Comparison of ENCODE assay signal across 23 cellular contexts in the genomic region with DNA sequence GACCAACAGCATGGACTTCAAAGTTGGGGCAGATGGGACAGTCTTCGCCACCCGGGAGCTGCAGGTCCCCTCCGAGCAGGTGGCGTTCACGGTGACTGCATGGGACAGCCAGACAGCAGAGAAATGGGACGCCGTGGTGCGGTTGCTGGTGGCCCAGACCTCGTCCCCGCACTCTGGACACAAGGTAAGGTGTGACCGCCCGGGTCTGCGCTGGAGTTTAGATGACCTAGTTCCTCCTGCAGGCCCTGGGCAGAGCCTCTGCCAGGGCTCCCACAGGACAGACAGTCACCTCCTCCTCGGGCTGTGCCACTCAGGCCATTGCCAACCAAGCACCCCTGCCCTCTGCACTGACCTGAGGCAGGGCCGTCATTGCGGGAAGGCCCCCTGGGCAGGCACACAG.
"Had no signal": no experiment of that assay in that cellular context is flagged by ENCODE, and none has a peak within 500 bp of the region (broad histone marks: within the 10 kb centered on the region; RNA-seq: fewer than 3 reads in every experiment).

No MANE protein-coding gene starts in this region.

- H3K36me3 ChIP-seq: MG63, SJCRH30 had no signal

- DNase-seq: IMR-90, Karpas-422, KG1, MG63, NCI-H1092, NCI-H1436, NCI-H187, NCI-H2029, NCI-H2081 treated with DMSO at 0.1 percent for 48 hours, NCI-H2171, NCI-H226, NCI-H446, NCI-H510A, NCI-H524 treated with DMSO at 0.1 percent for 48 hours, NCI-H69, NCI-H774, SHP77 treated with DMSO at 0.1 percent for 48 hours, SJCRH30 had no signal

- H3K4me1 ChIP-seq: SJCRH30 had no signal

- H3K9me3 ChIP-seq: MG63, SJCRH30 had no signal

- H3K27ac ChIP-seq: HL-60, RWPE1, SJCRH30 had no signal

- H3K4me3 ChIP-seq: MG63, SJCRH30 had no signal

- ATAC-seq: Panc1, Right ventricle myocardium inferior, SK-N-SH treated with all-trans-retinoic acid at 6 μM for 48 hours had no signal
